ENCODE assay signal across 20 cellular contexts in the genomic region with DNA sequence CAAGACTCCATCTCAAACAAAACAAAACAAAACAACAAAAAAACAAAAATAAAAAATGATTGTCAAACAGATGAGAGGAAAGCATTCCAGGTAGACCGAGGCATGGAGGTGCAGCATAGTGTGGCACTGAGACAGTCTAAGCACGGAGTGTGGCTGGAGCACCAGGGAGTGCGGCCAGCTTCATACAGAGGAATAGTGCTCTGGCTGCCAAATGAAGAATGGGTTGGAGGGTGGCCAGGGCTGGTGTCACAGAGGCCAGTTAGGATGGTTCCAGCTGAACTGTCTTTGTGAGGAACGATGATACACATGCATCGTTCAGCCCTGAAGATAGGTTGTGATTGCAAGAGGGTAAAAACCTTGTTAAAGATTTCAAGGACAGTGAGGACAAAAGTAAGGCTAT. TPM values are rescaled to one million over a fixed set of nuclear protein-coding genes. Genes with fewer than 3 reads are reported as not detected.
DNase-seq lines count a peak whose midpoint lies in the region.
"Had no signal": no experiment of that assay in that cellular context is flagged by ENCODE, and none has a peak within 500 bp of the region (broad histone marks: within the 10 kb centered on the region; RNA-seq: fewer than 3 reads in every experiment).

No MANE protein-coding gene starts in this region.

- no peak overlapping the region for H3K27ac ChIP-seq in Karpas-422 (ENCODE audit: low read length)
- H3K27ac ChIP-seq: pancreas, RWPE1 had no signal

- no peaks in the 10 kb centered on the region for H3K79me2 ChIP-seq in Karpas-422 (ENCODE audit: low read length)

- H3K4me3 ChIP-seq in Karpas-422 (ENCODE audit: low read length) (no peak overlapping the region), MG63 (no peak overlapping the region)
- H3K4me3 ChIP-seq: HAP-1, pancreas had no signal

- H3K9me3 ChIP-seq in Karpas-422 (ENCODE audit: low read length) (no peaks in the 10 kb centered on the region), MG63 (no peaks in the 10 kb centered on the region)
- H3K9me3 ChIP-seq: HAP-1, pancreas had no signal

- intact Hi-C loops in posterior cingulate gyrus (cut with DNase I), result no loop called here

- peaks cover 12% of the 10 kb centered on the region for H3K4me1 ChIP-seq in Karpas-422 (ENCODE audit: low read length)

- H3K27me3 ChIP-seq in Karpas-422 (ENCODE audit: low read length) (no peaks in the 10 kb centered on the region), MG63 (no peaks in the 10 kb centered on the region)
- H3K27me3 ChIP-seq: pancreas had no signal

- no peak overlapping the region for H3K4me2 ChIP-seq in Karpas-422 (ENCODE audit: low read depth, low read length, poor library complexity, severe bottlenecking)

- no peaks in the 10 kb centered on the region for H3K9me2 ChIP-seq in Karpas-422 (replicated peaks; ENCODE audit: insufficient read depth, low read length)

- DNase-seq in C1 segment of cervical spinal cord (lab: John Stamatoyannopoulos, UW), result peak in 11 of 14 donors; percentile 8 to 80 (median 52)
- DNase-seq in dermis blood vessel endothelial cell, result peak; percentile 23
- peak; percentile 79 for DNase-seq in inferior parietal cortex (ENCODE audit: extremely low spot score)
- peak; percentile 54 to 96 (median 82) for DNase-seq in posterior cingulate gyrus
- no peak for DNase-seq in DMS53 (lab: John Stamatoyannopoulos, UW)
- no peak for DNase-seq in Karpas-422
- no peak for DNase-seq in MG63
- no peak for DNase-seq in A172 (ENCODE audit: low spot score)
- DNase-seq: activated CD4-positive, alpha-beta T cell treated with anti-CD3 and anti-CD28 coated beads, Interleukin-2, amount 50 U/mL, for 4 hours; activated naive CD4-positive, alpha-beta T cell treated with anti-CD3 and anti-CD28 coated beads for 36 hours; CD4-positive, CD25-positive, alpha-beta regulatory T cell; DND-41; NCI-H1436 treated with DMSO at 0.1 percent for 48 hours; NCI-H2227 treated with DMSO at 0.1 percent for 48 hours; pancreas; stimulated activated CD4-positive, alpha-beta T cell treated with anti-CD3 and anti-CD28 coated beads, Interleukin-15, amount 100 ng/mL, for 24 hours; stimulated activated naive CD4-positive, alpha-beta T cell treated with Interleukin-2 at 50 U/mL for 16 hours; T-helper 1 cell had no signal

- no peaks in the 10 kb centered on the region for H4K20me1 ChIP-seq in Karpas-422 (ENCODE audit: insufficient read depth, low read depth, low read length)

- H3K36me3 ChIP-seq in Karpas-422 (ENCODE audit: insufficient read depth, low read length) (no peaks in the 10 kb centered on the region), MG63 (no peaks in the 10 kb centered on the region)
- H3K36me3 ChIP-seq: HAP-1, pancreas had no signal

- no peak overlapping the region for H2AFZ ChIP-seq in Karpas-422 (ENCODE audit: low read length)

- no peak overlapping the region for H3K9ac ChIP-seq in Karpas-422 (ENCODE audit: low read length)

RNA-seq across cellular contexts. Expression of gene MITF, which starts 28.3 kb away (rescaled TPM):
- 1.5 and 5.7 TPM in 2 replicates for total RNA-seq in dermis blood vessel endothelial cell
- not detected in 2 replicates for total RNA-seq in Karpas-422 (2014; rRNA removed; shearing (Covaris generic); ENCODE audit: low replicate concordance)
- 4.7 and 9.0 TPM in 2 replicates for total RNA-seq in MG63 (2014; rRNA removed; shearing (Covaris generic); ENCODE audit: low replicate concordance)
- total RNA-seq in A172 (2014; rRNA removed; shearing (Covaris generic)), result 22.9 and 25.6 TPM in 2 replicates
- total RNA-seq: activated naive CD4-positive, alpha-beta T cell treated with anti-CD3 and anti-CD28 coated beads for 36 hours had no signal

Comparison
In these comparisons a context has a peak if more than half of its experiments do, and no peak if none do; other contexts are left out.
1. DNase-seq: peak in C1 segment of cervical spinal cord (11 of 14), dermis blood vessel endothelial cell (single experiment), inferior parietal cortex (single experiment) and posterior cingulate gyrus (10 of 10); none in DMS53 (single experiment), Karpas-422 (single experiment), MG63 (single experiment) and A172 (single experiment).